ENCODE assay signal across 8 cellular contexts in the genomic region with DNA sequence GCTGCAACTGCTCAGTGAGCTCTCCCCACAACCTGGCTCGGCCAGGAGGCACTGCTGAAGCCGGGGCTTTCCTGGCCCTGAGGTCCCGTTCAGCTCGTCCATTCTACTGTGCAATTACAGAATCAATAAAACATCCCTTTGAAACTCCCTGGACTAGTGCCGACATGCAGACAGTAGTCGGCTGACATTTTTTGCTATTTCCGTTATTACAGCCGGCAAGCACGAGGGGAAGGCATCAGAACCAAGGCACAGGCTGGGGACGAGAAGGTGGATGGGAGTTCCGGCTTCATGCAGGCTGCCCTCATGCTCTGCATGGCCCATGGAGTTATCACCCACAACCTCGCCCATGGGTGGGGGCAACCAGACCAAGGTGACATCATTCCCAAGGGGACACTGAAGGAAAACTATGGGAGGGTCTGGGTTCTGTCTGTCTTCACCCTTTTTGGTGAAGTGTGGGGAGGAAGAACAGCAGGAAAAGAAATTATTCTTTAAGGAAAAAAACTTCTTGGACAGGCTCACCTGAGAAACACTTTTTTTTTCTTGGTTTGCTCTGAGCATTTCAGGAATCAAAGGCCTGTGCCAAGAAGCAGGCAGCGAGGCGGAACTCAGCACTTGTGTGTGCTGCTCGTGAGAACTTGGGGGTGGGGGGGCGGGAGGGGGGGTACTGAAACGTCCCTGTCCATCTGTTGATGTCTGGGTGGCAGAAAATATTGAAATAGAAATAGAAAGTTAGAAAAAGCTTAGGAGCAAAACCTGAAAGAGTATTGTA.
DNase-seq lines count a peak whose midpoint lies in the region; ATAC-seq and TF ChIP-seq lines count a peak whose summit lies in the region.

No MANE protein-coding gene starts in this region.

- peaks cover 31% of the 10 kb centered on the region for H3K4me1 Mint-ChIP-seq in progenitor cell of endocrine pancreas (ENCODE audit: low read depth)

- H3K79me2 ChIP-seq in fibroblast of lung (ENCODE audit: control insufficient read depth, insufficient read depth, low read length): no peaks in the 10 kb centered on the region

- H4K20me1 ChIP-seq in fibroblast of lung (ENCODE audit: control insufficient read depth, extremely low read depth, insufficient read depth, low read length): no peaks in the 10 kb centered on the region

- no peaks in the 10 kb centered on the region for H3K27me3 Mint-ChIP-seq in progenitor cell of endocrine pancreas

- H3K9ac ChIP-seq in fibroblast of lung (ENCODE audit: insufficient read depth, low read length): no peak overlapping the region

- H3K27ac Mint-ChIP-seq in progenitor cell of endocrine pancreas: peak overlapping the region; percentile 16

- H3K9me3 ChIP-seq in fibroblast of lung (ENCODE audit: control insufficient read depth, insufficient read depth, low read depth, low read length): no peaks in the 10 kb centered on the region

- peaks cover 6% of the 10 kb centered on the region for H3K4me1 ChIP-seq in fibroblast of lung (ENCODE audit: control insufficient read depth, extremely low read depth, insufficient read depth, low read length)

- no peak overlapping the region for H3K4me3 ChIP-seq in fibroblast of lung (replicated peaks in 1 of 4; ENCODE audit: control extremely low read depth in 1 of 4, insufficient read depth in 1 of 4, low read depth in 3 of 4, low read length in 4 of 4)

- peak; percentile 58 for DNase-seq in Daoy (ENCODE audit: low read depth)
- DNase-seq in NCI-H510A (lab: John Stamatoyannopoulos, UW): peak; percentile 8
- peak; percentile 48 to 75 for DNase-seq in fibroblast of lung (ENCODE audit: low read depth in 2 of 2)
- DNase-seq in progenitor cell of endocrine pancreas (ENCODE audit: low spot score, unreplicated experiment): no peak
- DNase-seq in NCI-H774 (lab: John Stamatoyannopoulos, UW): no peak
- DNase-seq in NCI-H128 (lab: John Stamatoyannopoulos, UW; ENCODE audit: unreplicated experiment): no peak
- DNase-seq in inferior parietal cortex (ENCODE audit: extremely low spot score): no peak

- no peak overlapping the region for H3K4me3 Mint-ChIP-seq in progenitor cell of endocrine pancreas (ENCODE audit: low read depth)

- H3K9me3 Mint-ChIP-seq in progenitor cell of endocrine pancreas (ENCODE audit: low read depth): no peaks in the 10 kb centered on the region

- no peaks in the 10 kb centered on the region for H3K36me3 ChIP-seq in fibroblast of lung (ENCODE audit: control insufficient read depth, insufficient read depth, low read length)

- no peak for TF ChIP-seq CTCF in fibroblast of lung (conservative IDR thresholded peaks at IDR 0.05 in 1 of 2, IDR thresholded peaks at IDR 0.05 in 1 of 2; ENCODE audit: low read depth in 1 of 2, low read length in 2 of 2)
- no peak for TF ChIP-seq CTCF in progenitor cell of endocrine pancreas (IDR thresholded peaks at IDR 0.05; ENCODE audit: unreplicated experiment)

- no peak for ATAC-seq in GM21423 (IDR thresholded peaks at IDR 0.05; ENCODE audit: unreplicated experiment)

- no peaks in the 10 kb centered on the region for H3K27me3 ChIP-seq in fibroblast of lung (ENCODE audit: control insufficient read depth, insufficient read depth, low read length)

- peak overlapping the region; percentile 83 for H2AFZ ChIP-seq in fibroblast of lung (ENCODE audit: low read length)

- H3K4me2 ChIP-seq in fibroblast of lung (ENCODE audit: extremely low read depth, insufficient read depth, low read length): peak overlapping the region; percentile 58

- H3K36me3 Mint-ChIP-seq in progenitor cell of endocrine pancreas (ENCODE audit: insufficient read depth): peaks cover 10% of the 10 kb centered on the region

- H3K27ac ChIP-seq in fibroblast of lung (ENCODE audit: insufficient read depth, low read length): no peak overlapping the region

Comparison
In these comparisons a context has a peak if more than half of its experiments do, and no peak if none do; other contexts are left out.
1. DNase-seq: peak in Daoy (single experiment), NCI-H510A (single experiment) and fibroblast of lung (2 of 2); none in progenitor cell of endocrine pancreas (single experiment), NCI-H774 (single experiment), NCI-H128 (single experiment) and inferior parietal cortex (single experiment).